9 cellular contexts compared by ENCODE assay signal in the genomic region with DNA sequence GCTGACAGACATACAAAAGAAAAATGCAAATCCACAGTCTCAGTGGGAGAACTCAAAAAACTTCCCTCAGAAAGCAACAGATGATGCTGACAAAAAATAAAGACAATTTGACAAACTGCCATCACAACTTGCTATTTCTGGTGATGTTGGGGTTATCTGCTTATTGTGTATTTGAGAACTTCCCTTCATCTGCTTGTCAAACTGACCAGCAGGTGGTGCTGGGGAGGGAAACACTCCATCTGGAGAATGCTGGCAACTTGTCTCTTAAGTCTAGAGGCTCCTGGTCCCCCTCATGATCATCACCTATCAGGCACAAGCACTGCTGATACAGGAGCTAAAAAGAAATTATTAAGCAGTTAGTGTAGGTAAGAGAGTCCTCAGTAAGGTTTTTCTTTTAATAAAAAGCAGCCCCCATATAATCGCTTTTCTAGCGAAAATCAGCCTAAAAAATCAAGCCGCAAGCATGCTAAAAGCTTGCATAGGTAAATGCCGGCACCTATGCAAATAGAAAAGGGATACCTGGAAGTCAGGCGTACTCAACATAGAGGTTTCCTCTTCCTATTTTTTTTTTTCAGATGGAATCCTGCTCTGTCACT. TPM values are rescaled to one million over a fixed set of nuclear protein-coding genes. Genes with fewer than 3 reads are reported as not detected.
A peak's percentile ranks its signal among the peaks of the same experiment; 100 is the strongest.
DNase-seq lines count a peak whose midpoint lies in the region; ATAC-seq and TF ChIP-seq lines count a peak whose summit lies in the region.
"Had no signal": no experiment of that assay in that cellular context is flagged by ENCODE, and none has a peak within 500 bp of the region (broad histone marks: within the 10 kb centered on the region; RNA-seq: fewer than 3 reads in every experiment).

No MANE protein-coding gene starts in this region.

- no peaks in the 10 kb centered on the region for H4K20me1 ChIP-seq in MM.1S (ENCODE audit: insufficient read depth, low read length)

- no peak overlapping the region for H2BK12ac ChIP-seq in mesenchymal stem cell (ENCODE audit: low read length in 2 of 2)

- H3K4me2 ChIP-seq in MM.1S (ENCODE audit: low read depth, low read length) = peak overlapping the region; percentile 49
- H3K4me2 ChIP-seq in mesenchymal stem cell (ENCODE audit: low read length, poor library complexity, severe bottlenecking) = no peak overlapping the region

- no peak overlapping the region for H3K9ac ChIP-seq in MM.1S (ENCODE audit: low read length)
- no peak overlapping the region for H3K9ac ChIP-seq in mesenchymal stem cell (ENCODE audit: low read length)

- no peaks in the 10 kb centered on the region for H3K36me3 Mint-ChIP-seq in stimulated activated effector memory CD8-positive, alpha-beta T cell treated with anti-CD3 and anti-CD28 coated beads, Interleukin-12 subunit alpha, Interleukin-12 subunit beta, amount 100 ng/mL, for 72 hours

- H2BK15ac ChIP-seq in mesenchymal stem cell (ENCODE audit: low read depth, poor library complexity, severe bottlenecking) = no peak overlapping the region

- no peak overlapping the region for H2AK5ac ChIP-seq in mesenchymal stem cell (ENCODE audit: low read length, severe bottlenecking)

- H3F3A ChIP-seq in MM.1S (ENCODE audit: insufficient read depth, low read length) = peaks cover 23% of the 10 kb centered on the region

- H3K9me3 ChIP-seq in MM.1S (replicated peaks; ENCODE audit: insufficient read depth, low read length) (no peaks in the 10 kb centered on the region), mesenchymal stem cell (ENCODE audit: control insufficient read depth, low read length) (no peaks in the 10 kb centered on the region)

- H3K4me1 Mint-ChIP-seq in stimulated activated effector memory CD8-positive, alpha-beta T cell treated with anti-CD3 and anti-CD28 coated beads, Interleukin-12 subunit alpha, Interleukin-12 subunit beta, amount 100 ng/mL, for 72 hours = peaks cover 10% of the 10 kb centered on the region

- no peaks in the 10 kb centered on the region for H3K9me2 ChIP-seq in MM.1S (replicated peaks; ENCODE audit: insufficient read depth, low read length)

- no peak overlapping the region for H2BK5ac ChIP-seq in mesenchymal stem cell (ENCODE audit: low read depth, low read length, poor library complexity, severe bottlenecking)

- H3K4me3 Mint-ChIP-seq in stimulated activated effector memory CD8-positive, alpha-beta T cell treated with anti-CD3 and anti-CD28 coated beads, Interleukin-12 subunit alpha, Interleukin-12 subunit beta, amount 100 ng/mL, for 72 hours = no peak overlapping the region

- no peak overlapping the region for H3K14ac ChIP-seq in mesenchymal stem cell (ENCODE audit: low read length in 2 of 2)

- H3K79me2 ChIP-seq in MM.1S (ENCODE audit: low read length) = no peaks in the 10 kb centered on the region

- no peak overlapping the region for H3K23ac ChIP-seq in mesenchymal stem cell (ENCODE audit: low read length in 2 of 2)

- no peak overlapping the region for H3K27ac Mint-ChIP-seq in stimulated activated effector memory CD8-positive, alpha-beta T cell treated with anti-CD3 and anti-CD28 coated beads, Interleukin-12 subunit alpha, Interleukin-12 subunit beta, amount 100 ng/mL, for 72 hours

- H3K4ac ChIP-seq in mesenchymal stem cell (ENCODE audit: low read depth in 1 of 2, low read length in 2 of 2) = no peak overlapping the region

- no peak overlapping the region for H4K91ac ChIP-seq in mesenchymal stem cell (ENCODE audit: low read length)

- DNase-seq in AG10803 (ENCODE audit: low read depth) (peak; percentile 58), MM.1S (peak; percentile 59), dedifferentiated amniotic fluid mesenchymal stem cell (ENCODE audit: extremely low spot score) (peak; percentile 25), mesenchymal stem cell (peak; percentile 71), mesenteric fat pad (ENCODE audit: low spot score) (no peak)
- DNase-seq in activated CD4-positive, CD25-positive, alpha-beta regulatory T cell treated with anti-CD3 and anti-CD28 coated beads, Interleukin-2, amount 50 U/mL, for 72 hours = peak; percentile 48
- peak; percentile 39 to 70 for DNase-seq in stimulated activated effector memory CD8-positive, alpha-beta T cell treated with anti-CD3 and anti-CD28 coated beads, Interleukin-12 subunit alpha, Interleukin-12 subunit beta, amount 100 ng/mL, for 72 hours (ENCODE audit: low spot score in 2 of 2)

- H3K4me1 ChIP-seq in MM.1S (ENCODE audit: low read length) (peaks cover 17% of the 10 kb centered on the region), mesenchymal stem cell (ENCODE audit: control insufficient read depth, insufficient read depth, low read depth, low read length) (peaks cover 4% of the 10 kb centered on the region)

- TF ChIP-seq CTCF in AG10803 (conservative IDR thresholded peaks at IDR 0.05; ENCODE audit: low read length) = peak; percentile 79
- peak; percentile 57 for TF ChIP-seq CTCF in MM.1S (IDR thresholded peaks at IDR 0.05; ENCODE audit: low read length)

- no peaks in the 10 kb centered on the region for H3K79me1 ChIP-seq in mesenchymal stem cell (replicated peaks; ENCODE audit: low read length, poor library complexity, severe bottlenecking)

- H4K8ac ChIP-seq in mesenchymal stem cell (ENCODE audit: low read length) = no peak overlapping the region

- H3K9me3 Mint-ChIP-seq in stimulated activated effector memory CD8-positive, alpha-beta T cell treated with anti-CD3 and anti-CD28 coated beads, Interleukin-12 subunit alpha, Interleukin-12 subunit beta, amount 100 ng/mL, for 72 hours = no peaks in the 10 kb centered on the region

- no peak overlapping the region for H3K18ac ChIP-seq in mesenchymal stem cell (ENCODE audit: low read depth in 1 of 2, low read length in 2 of 2)

- H2AFZ ChIP-seq in MM.1S (ENCODE audit: low read length) (no peak overlapping the region), mesenchymal stem cell (ENCODE audit: low read depth, low read length) (no peak overlapping the region)

- no peak overlapping the region for H2BK120ac ChIP-seq in mesenchymal stem cell (ENCODE audit: low read depth, low read length)

- ATAC-seq in GM18867 (IDR thresholded peaks at IDR 0.05; ENCODE audit: unreplicated experiment) = peak; percentile 30
- ATAC-seq in stimulated activated effector memory CD8-positive, alpha-beta T cell treated with anti-CD3 and anti-CD28 coated beads, Interleukin-12 subunit alpha, Interleukin-12 subunit beta, amount 100 ng/mL, for 72 hours = peak; percentile 74

- H3K27me3 ChIP-seq in MM.1S (replicated peaks; ENCODE audit: insufficient read depth, low read length) = no peaks in the 10 kb centered on the region
- H3K27me3 ChIP-seq in mesenchymal stem cell (ENCODE audit: control insufficient read depth in 1 of 2, insufficient read depth in 1 of 2, low read length in 2 of 2) = peaks cover 9 to 15% of the 10 kb centered on the region in 2 experiments

- 91% methylated on average over 5 of the region's 5 CpGs for WGBS in mesenchymal stem cell

- H3K36me3 ChIP-seq in MM.1S (replicated peaks; ENCODE audit: insufficient read depth, low read length) (no peaks in the 10 kb centered on the region), mesenchymal stem cell (ENCODE audit: control insufficient read depth in 1 of 2, insufficient read depth in 2 of 2, low read depth in 1 of 2, low read length in 2 of 2) (no peaks in the 10 kb centered on the region)

- H3K27ac ChIP-seq in MM.1S (ENCODE audit: low read length) (peak overlapping the region; percentile 84; the same call in 1 of the 2 replicates), mesenchymal stem cell (ENCODE audit: low read length, poor library complexity, severe bottlenecking) (no peak overlapping the region)

- H3K4me3 ChIP-seq in AG10803 (ENCODE audit: low read length) = no peak overlapping the region
- H3K4me3 ChIP-seq in MM.1S (ENCODE audit: low read length) = no peak overlapping the region
- H3K4me3 ChIP-seq in mesenchymal stem cell (ENCODE audit: insufficient read depth in 1 of 2, low read depth in 1 of 2, low read length in 2 of 2) = no peak overlapping the region
- H3K4me3 ChIP-seq: skin epidermis had no signal

RNA-seq across cellular contexts. Expression of gene FAM111B, which starts 9.8 kb away (rescaled TPM):
- 2.8 TPM for polyA plus RNA-seq in mesenchymal stem cell (2013, experiment 1 of 2)
- polyA plus RNA-seq in mesenchymal stem cell (2013, experiment 2 of 2) = 2.7 TPM
- total RNA-seq in mesenteric fat pad = 0.26 TPM

RNA-seq across cellular contexts. Expression of gene GLYATL1B, which starts 11.1 kb away (rescaled TPM):
- not detected for polyA plus RNA-seq in mesenchymal stem cell (2013, experiment 1 of 2)
- not detected for polyA plus RNA-seq in mesenchymal stem cell (2013, experiment 2 of 2)
- total RNA-seq in mesenteric fat pad = not detected

RNA-seq across cellular contexts. Expression of gene FAM111A, which starts 45.4 kb away (rescaled TPM):
- 22.2 TPM for polyA plus RNA-seq in mesenchymal stem cell (2013, experiment 1 of 2)
- 20.8 TPM for polyA plus RNA-seq in mesenchymal stem cell (2013, experiment 2 of 2)
- 18.6 TPM for total RNA-seq in mesenteric fat pad
